ENCODE assay signal across 1 cellular context in genomic region chr3:196645091-196645490, GRCh38.
TF ChIP-seq lines count a peak whose summit lies in the region.

No MANE protein-coding gene starts in this region.

TF ChIP-seq in GM12878, 131 proteins besides CTCF, POLR2A, EP300 and RAD21 (continued from another document):
- 0 out of 2 replicates have a peak, but pooled peaks have one; percentile 18 for TF ChIP-seq NKRF (conservative IDR thresholded peaks at IDR 0.05)
